Comparison of ENCODE assay signal across 9 cellular contexts in genomic region chr6:12137480-12137879, GRCh38.
A peak's percentile ranks its signal among the peaks of the same experiment; 100 is the strongest.
DNase-seq lines count a peak whose midpoint lies in the region; ATAC-seq lines count a peak whose summit lies in the region.
"Had no signal": no experiment of that assay in that cellular context is flagged by ENCODE, and none has a peak within 500 bp of the region (broad histone marks: within the 10 kb centered on the region; RNA-seq: fewer than 3 reads in every experiment).

No MANE protein-coding gene starts in this region.

- peaks cover 4 to 19% of the 10 kb centered on the region in 2 donors for H3K4me1 ChIP-seq in naive thymus-derived CD4-positive, alpha-beta T cell (ENCODE audit: control insufficient read depth in 2 of 2, insufficient read depth in 2 of 2, low read length in 2 of 2)

- CTCF ChIA-PET in naive thymus-derived CD4-positive, alpha-beta T cell (lab: Charles Lee), result no interaction called here
- CTCF ChIA-PET in T-cell (lab: Charles Lee), result no interaction called here

- DNase-seq in NCI-H2029 treated with DMSO at 0.1 percent for 48 hours (lab: John Stamatoyannopoulos, UW), result peak; percentile 22
- DNase-seq in NCI-H2029 (lab: John Stamatoyannopoulos, UW), result no peak
- peak; percentile 85 for DNase-seq in amniotic epithelial cell (ENCODE audit: low read depth)
- DNase-seq in left ventricle myocardium superior, result no peak
- peak; percentile 87 for DNase-seq in superior temporal gyrus (ENCODE audit: extremely low spot score)
- no peak for DNase-seq in naive thymus-derived CD4-positive, alpha-beta T cell
- DNase-seq in T-cell, result no peak
- DNase-seq in retina, result no peak

- no peaks in the 10 kb centered on the region for H3K27me3 Mint-ChIP-seq in naive thymus-derived CD4-positive, alpha-beta T cell
- no peaks in the 10 kb centered on the region for H3K27me3 Mint-ChIP-seq in T-cell

- H3K4me3 ChIP-seq in naive thymus-derived CD4-positive, alpha-beta T cell (ENCODE audit: low read length), result no peak overlapping the region
- H3K4me3 ChIP-seq: mucosa of descending colon had no signal

- no peaks in the 10 kb centered on the region for H3K9me3 ChIP-seq in naive thymus-derived CD4-positive, alpha-beta T cell (ENCODE audit: control insufficient read depth in 2 of 3, low read length in 3 of 3)
- H3K9me3 ChIP-seq: mucosa of descending colon had no signal

- intact Hi-C loops in left ventricle myocardium superior (cut with micrococcal nuclease), result no loop called here
- intact Hi-C loops in naive thymus-derived CD4-positive, alpha-beta T cell (cut with micrococcal nuclease), result no loop called here

- H3K36me3 Mint-ChIP-seq in naive thymus-derived CD4-positive, alpha-beta T cell, result peaks cover 28 to 52% (median 47%) of the 10 kb centered on the region in 5 donors
- peaks cover 41% of the 10 kb centered on the region for H3K36me3 Mint-ChIP-seq in T-cell

- no peak overlapping the region for H3K27ac ChIP-seq in naive thymus-derived CD4-positive, alpha-beta T cell (ENCODE audit: low read depth, low read length)

- peaks cover 0 to 11% (median 6%) of the 10 kb centered on the region in 3 experiments for H3K36me3 ChIP-seq in naive thymus-derived CD4-positive, alpha-beta T cell (ENCODE audit: control insufficient read depth in 2 of 3, insufficient read depth in 3 of 3, low read length in 3 of 3)

- ATAC-seq in left ventricle myocardium superior, result peak; percentile 78
- no peak for ATAC-seq in naive thymus-derived CD4-positive, alpha-beta T cell
- no peak for ATAC-seq in T-cell (replicated peaks in 1 of 4)
- ATAC-seq: mucosa of descending colon had no signal

- POLR2A ChIA-PET in naive thymus-derived CD4-positive, alpha-beta T cell (lab: Charles Lee), result interaction anchor here (1.1 to 1.7 kb wide), 3 partner anchors 10 to 426 kb away, joined by 3 to 5 read pairs (median 5); no protein-coding TSS in a partner anchor
- POLR2A ChIA-PET in T-cell (lab: Charles Lee), result interaction anchor here in 1 of 2 donors (0.6 kb wide), 1 partner anchor 1372 kb away, joined by 3 read pairs; no protein-coding TSS in a partner anchor

- peaks cover 19 to 44% (median 35%) of the 10 kb centered on the region in 7 donors for H3K4me1 Mint-ChIP-seq in naive thymus-derived CD4-positive, alpha-beta T cell
- H3K4me1 Mint-ChIP-seq in T-cell, result peaks cover 22 to 35% (median 28%) of the 10 kb centered on the region in 3 donors

- peaks cover 0 to 18% (median 5%) of the 10 kb centered on the region in 11 donors for H3K9me3 Mint-ChIP-seq in naive thymus-derived CD4-positive, alpha-beta T cell
- H3K9me3 Mint-ChIP-seq in T-cell, result peaks cover 0 to 10% (median 3%) of the 10 kb centered on the region in 3 donors

- H3K27me3 ChIP-seq in naive thymus-derived CD4-positive, alpha-beta T cell (ENCODE audit: control insufficient read depth in 2 of 2, insufficient read depth in 2 of 2, low read length in 2 of 2), result no peaks in the 10 kb centered on the region

- H3K4me3 Mint-ChIP-seq in naive thymus-derived CD4-positive, alpha-beta T cell, result peak overlapping the region in 1 of 10 donors; percentile 10
- no peak overlapping the region for H3K4me3 Mint-ChIP-seq in T-cell

- peak overlapping the region in 1 of 9 donors; percentile 12 for H3K27ac Mint-ChIP-seq in naive thymus-derived CD4-positive, alpha-beta T cell
- H3K27ac Mint-ChIP-seq in T-cell, result peak overlapping the region in 1 of 2 donors; percentile 11

Comparison
In these comparisons a context has a peak if more than half of its experiments do, and no peak if none do; other contexts are left out.
1. DNase-seq: peak in NCI-H2029 treated with DMSO at 0.1 percent for 48 hours (single experiment), amniotic epithelial cell (single experiment) and superior temporal gyrus (single experiment); none in NCI-H2029 (single experiment), left ventricle myocardium superior (single experiment), naive thymus-derived CD4-positive, alpha-beta T cell (0 of 9), T-cell (0 of 34) and retina (single experiment).